ENCODE assay signal across 1 cellular context in the genomic region with DNA sequence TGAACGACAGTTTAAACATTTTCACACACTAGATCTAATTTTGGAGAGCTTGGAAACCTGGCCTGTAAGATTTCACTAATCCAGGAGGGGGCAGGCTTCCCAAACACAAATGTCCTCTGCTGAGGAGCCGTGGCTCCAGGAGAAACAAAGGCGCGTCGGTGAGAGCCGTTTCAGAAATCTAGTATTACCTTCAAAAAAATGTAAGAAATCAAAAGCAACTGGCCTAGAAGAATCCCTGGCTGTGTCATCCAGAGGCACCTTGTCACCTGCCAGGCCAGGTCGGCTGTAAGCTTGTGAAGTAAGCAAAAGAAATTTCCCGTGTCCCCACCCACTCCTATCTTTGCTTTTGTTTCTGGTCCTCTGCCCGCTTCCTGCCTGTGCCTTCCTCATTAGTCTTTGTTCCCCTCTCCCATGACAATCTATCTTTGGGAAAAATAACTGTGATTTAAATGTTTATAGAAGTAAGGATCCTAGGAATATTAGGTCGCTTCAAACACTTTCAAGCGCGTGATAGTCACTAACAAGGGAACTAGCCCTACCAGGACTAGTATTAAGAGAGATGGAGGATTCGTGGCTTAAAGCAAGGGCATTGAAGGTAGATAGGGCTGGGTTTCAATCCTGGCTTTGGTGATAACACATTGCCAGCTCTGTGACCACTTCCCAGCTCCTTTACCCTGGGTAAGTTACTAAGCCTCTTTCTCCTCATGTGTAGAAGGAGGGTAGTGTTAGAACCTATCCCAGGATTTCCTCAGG.
TF ChIP-seq lines count a peak whose summit lies in the region.

No MANE protein-coding gene starts in this region.

TF ChIP-seq in HepG2, 621 proteins besides CTCF, POLR2A, EP300 and RAD21 (continued from another document and continues in another):
- TF ChIP-seq CENPBD1 (CRISPR knock-in tag; IDR thresholded peaks at IDR 0.05; ENCODE audit: borderline replicate concordance, low read depth), result no peak
- no peak for TF ChIP-seq ZNF775 (CRISPR knock-in tag; IDR thresholded peaks at IDR 0.05; ENCODE audit: borderline replicate concordance)
- TF ChIP-seq MTA3 (CRISPR knock-in tag; IDR thresholded peaks at IDR 0.05), result no peak
- no peak for TF ChIP-seq SIN3A (IDR thresholded peaks at IDR 0.05; ENCODE audit: borderline replicate concordance, low read depth, low read length)
- TF ChIP-seq E2F5 (CRISPR knock-in tag; conservative IDR thresholded peaks at IDR 0.05), result no peak
- TF ChIP-seq MXD1 (CRISPR knock-in tag; IDR thresholded peaks at IDR 0.05), result no peak
- TF ChIP-seq DMAP1 (CRISPR knock-in tag; IDR thresholded peaks at IDR 0.05), result peak; percentile 47; the same call in 1 of the 2 replicates
- peak; percentile 22; the same call in 1 of the 2 replicates for TF ChIP-seq FOXA3 (CRISPR knock-in tag; IDR thresholded peaks at IDR 0.05)
- TF ChIP-seq, protein P1, sequence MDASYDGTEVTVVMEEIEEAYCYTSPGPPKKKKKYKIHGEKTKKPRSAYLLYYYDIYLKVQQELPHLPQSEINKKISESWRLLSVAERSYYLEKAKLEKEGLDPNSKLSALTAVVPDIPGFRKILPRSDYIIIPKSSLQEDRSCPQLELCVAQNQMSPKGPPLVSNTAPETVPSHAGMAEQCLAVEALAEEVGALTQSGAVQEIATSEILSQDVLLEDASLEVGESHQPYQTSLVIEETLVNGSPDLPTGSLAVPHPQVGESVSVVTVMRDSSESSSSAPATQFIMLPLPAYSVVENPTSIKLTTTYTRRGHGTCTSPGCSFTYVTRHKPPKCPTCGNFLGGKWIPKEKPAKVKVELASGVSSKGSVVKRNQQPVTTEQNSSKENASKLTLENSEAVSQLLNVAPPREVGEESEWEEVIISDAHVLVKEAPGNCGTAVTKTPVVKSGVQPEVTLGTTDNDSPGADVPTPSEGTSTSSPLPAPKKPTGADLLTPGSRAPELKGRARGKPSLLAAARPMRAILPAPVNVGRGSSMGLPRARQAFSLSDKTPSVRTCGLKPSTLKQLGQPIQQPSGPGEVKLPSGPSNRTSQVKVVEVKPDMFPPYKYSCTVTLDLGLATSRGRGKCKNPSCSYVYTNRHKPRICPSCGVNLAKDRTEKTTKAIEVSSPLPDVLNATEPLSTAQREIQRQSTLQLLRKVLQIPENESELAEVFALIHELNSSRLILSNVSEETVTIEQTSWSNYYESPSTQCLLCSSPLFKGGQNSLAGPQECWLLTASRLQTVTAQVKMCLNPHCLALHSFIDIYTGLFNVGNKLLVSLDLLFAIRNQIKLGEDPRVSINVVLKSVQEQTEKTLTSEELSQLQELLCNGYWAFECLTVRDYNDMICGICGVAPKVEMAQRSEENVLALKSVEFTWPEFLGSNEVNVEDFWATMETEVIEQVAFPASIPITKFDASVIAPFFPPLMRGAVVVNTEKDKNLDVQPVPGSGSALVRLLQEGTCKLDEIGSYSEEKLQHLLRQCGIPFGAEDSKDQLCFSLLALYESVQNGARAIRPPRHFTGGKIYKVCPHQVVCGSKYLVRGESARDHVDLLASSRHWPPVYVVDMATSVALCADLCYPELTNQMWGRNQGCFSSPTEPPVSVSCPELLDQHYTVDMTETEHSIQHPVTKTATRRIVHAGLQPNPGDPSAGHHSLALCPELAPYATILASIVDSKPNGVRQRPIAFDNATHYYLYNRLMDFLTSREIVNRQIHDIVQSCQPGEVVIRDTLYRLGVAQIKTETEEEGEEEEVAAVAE (CRISPR knock-in tag; IDR thresholded peaks at IDR 0.05; ENCODE audit: borderline replicate concordance), result no peak
- no peak for TF ChIP-seq NFAT5 (CRISPR knock-in tag; IDR thresholded peaks at IDR 0.05)
- TF ChIP-seq ZNF3 (CRISPR knock-in tag; IDR thresholded peaks at IDR 0.05), result no peak
- no peak for TF ChIP-seq DR1 (CRISPR knock-in tag; IDR thresholded peaks at IDR 0.05)
- no peak for TF ChIP-seq ZNF660 (CRISPR knock-in tag; IDR thresholded peaks at IDR 0.05; ENCODE audit: borderline replicate concordance, low read depth)
- TF ChIP-seq NCOA5 (CRISPR knock-in tag; IDR thresholded peaks at IDR 0.05), result no peak
- TF ChIP-seq, protein P2, sequence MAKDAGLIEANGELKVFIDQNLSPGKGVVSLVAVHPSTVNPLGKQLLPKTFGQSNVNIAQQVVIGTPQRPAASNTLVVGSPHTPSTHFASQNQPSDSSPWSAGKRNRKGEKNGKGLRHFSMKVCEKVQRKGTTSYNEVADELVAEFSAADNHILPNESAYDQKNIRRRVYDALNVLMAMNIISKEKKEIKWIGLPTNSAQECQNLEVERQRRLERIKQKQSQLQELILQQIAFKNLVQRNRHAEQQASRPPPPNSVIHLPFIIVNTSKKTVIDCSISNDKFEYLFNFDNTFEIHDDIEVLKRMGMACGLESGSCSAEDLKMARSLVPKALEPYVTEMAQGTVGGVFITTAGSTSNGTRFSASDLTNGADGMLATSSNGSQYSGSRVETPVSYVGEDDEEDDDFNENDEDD (CRISPR knock-in tag; IDR thresholded peaks at IDR 0.05; ENCODE audit: borderline replicate concordance), result no peak
- no peak for TF ChIP-seq ZNF383 (CRISPR knock-in tag; IDR thresholded peaks at IDR 0.05; ENCODE audit: borderline replicate concordance)
- TF ChIP-seq SRY (CRISPR knock-in tag; IDR thresholded peaks at IDR 0.05), result no peak
- TF ChIP-seq ZFX (CRISPR knock-in tag; IDR thresholded peaks at IDR 0.05; ENCODE audit: low read depth), result peak; percentile 26; the same call in 1 of the 2 replicates
- TF ChIP-seq ZFP36L1 (CRISPR knock-in tag; IDR thresholded peaks at IDR 0.05), result no peak
- TF ChIP-seq MED1 (CRISPR knock-in tag; IDR thresholded peaks at IDR 0.05), result no peak
- TF ChIP-seq, protein P3, sequence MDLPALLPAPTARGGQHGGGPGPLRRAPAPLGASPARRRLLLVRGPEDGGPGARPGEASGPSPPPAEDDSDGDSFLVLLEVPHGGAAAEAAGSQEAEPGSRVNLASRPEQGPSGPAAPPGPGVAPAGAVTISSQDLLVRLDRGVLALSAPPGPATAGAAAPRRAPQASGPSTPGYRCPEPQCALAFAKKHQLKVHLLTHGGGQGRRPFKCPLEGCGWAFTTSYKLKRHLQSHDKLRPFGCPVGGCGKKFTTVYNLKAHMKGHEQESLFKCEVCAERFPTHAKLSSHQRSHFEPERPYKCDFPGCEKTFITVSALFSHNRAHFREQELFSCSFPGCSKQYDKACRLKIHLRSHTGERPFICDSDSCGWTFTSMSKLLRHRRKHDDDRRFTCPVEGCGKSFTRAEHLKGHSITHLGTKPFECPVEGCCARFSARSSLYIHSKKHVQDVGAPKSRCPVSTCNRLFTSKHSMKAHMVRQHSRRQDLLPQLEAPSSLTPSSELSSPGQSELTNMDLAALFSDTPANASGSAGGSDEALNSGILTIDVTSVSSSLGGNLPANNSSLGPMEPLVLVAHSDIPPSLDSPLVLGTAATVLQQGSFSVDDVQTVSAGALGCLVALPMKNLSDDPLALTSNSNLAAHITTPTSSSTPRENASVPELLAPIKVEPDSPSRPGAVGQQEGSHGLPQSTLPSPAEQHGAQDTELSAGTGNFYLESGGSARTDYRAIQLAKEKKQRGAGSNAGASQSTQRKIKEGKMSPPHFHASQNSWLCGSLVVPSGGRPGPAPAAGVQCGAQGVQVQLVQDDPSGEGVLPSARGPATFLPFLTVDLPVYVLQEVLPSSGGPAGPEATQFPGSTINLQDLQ (CRISPR knock-in tag; IDR thresholded peaks at IDR 0.05), result no peak
- TF ChIP-seq GATA4 (IDR thresholded peaks at IDR 0.05; ENCODE audit: borderline replicate concordance, low read depth), result no peak
- TF ChIP-seq GTF2F1 (IDR thresholded peaks at IDR 0.05; ENCODE audit: low read length), result no peak
- no peak for TF ChIP-seq ZKSCAN1 (IDR thresholded peaks at IDR 0.05; ENCODE audit: low read length)
- TF ChIP-seq EEA1 (CRISPR knock-in tag; IDR thresholded peaks at IDR 0.05; ENCODE audit: borderline replicate concordance), result no peak
- no peak for TF ChIP-seq HNRNPH1 (optimal IDR thresholded peaks at IDR 0.05; ENCODE audit: low read depth, low read length)
- no peak for TF ChIP-seq ZNF781 (CRISPR knock-in tag; IDR thresholded peaks at IDR 0.05; ENCODE audit: borderline replicate concordance, not compliant biosample characterization)
- TF ChIP-seq ZKSCAN5 (CRISPR knock-in tag; IDR thresholded peaks at IDR 0.05), result no peak
- no peak for TF ChIP-seq FOXM1 (CRISPR knock-in tag; IDR thresholded peaks at IDR 0.05)
- TF ChIP-seq ZNF382 (CRISPR knock-in tag; IDR thresholded peaks at IDR 0.05; ENCODE audit: borderline replicate concordance), result no peak
- TF ChIP-seq MTF1 (CRISPR knock-in tag; IDR thresholded peaks at IDR 0.05), result no peak
- TF ChIP-seq NFKB2 (CRISPR knock-in tag; IDR thresholded peaks at IDR 0.05; ENCODE audit: borderline replicate concordance), result no peak
- no peak for TF ChIP-seq ZNF12 (CRISPR knock-in tag; IDR thresholded peaks at IDR 0.05)
- TF ChIP-seq WIZ (CRISPR knock-in tag; IDR thresholded peaks at IDR 0.05), result no peak
- TF ChIP-seq ZNF225 (CRISPR knock-in tag; IDR thresholded peaks at IDR 0.05), result no peak
- TF ChIP-seq ZFYVE20 (CRISPR knock-in tag; IDR thresholded peaks at IDR 0.05; ENCODE audit: borderline replicate concordance, low read depth), result no peak
- peak; percentile 37; the same call in 1 of the 2 replicates for TF ChIP-seq HDAC1 (CRISPR knock-in tag; IDR thresholded peaks at IDR 0.05)
- no peak for TF ChIP-seq ZNF276 (CRISPR knock-in tag; IDR thresholded peaks at IDR 0.05; ENCODE audit: low read depth)
- no peak for TF ChIP-seq FUBP1 (CRISPR knock-in tag; IDR thresholded peaks at IDR 0.05; ENCODE audit: borderline replicate concordance)
- no peak for TF ChIP-seq ZNF10 (CRISPR knock-in tag; IDR thresholded peaks at IDR 0.05; ENCODE audit: borderline replicate concordance, low read depth)
- TF ChIP-seq XBP1 (CRISPR knock-in tag; IDR thresholded peaks at IDR 0.05), result no peak
- no peak for TF ChIP-seq ZNF670 (CRISPR knock-in tag; IDR thresholded peaks at IDR 0.05; ENCODE audit: borderline replicate concordance)
